In the genomic region with DNA sequence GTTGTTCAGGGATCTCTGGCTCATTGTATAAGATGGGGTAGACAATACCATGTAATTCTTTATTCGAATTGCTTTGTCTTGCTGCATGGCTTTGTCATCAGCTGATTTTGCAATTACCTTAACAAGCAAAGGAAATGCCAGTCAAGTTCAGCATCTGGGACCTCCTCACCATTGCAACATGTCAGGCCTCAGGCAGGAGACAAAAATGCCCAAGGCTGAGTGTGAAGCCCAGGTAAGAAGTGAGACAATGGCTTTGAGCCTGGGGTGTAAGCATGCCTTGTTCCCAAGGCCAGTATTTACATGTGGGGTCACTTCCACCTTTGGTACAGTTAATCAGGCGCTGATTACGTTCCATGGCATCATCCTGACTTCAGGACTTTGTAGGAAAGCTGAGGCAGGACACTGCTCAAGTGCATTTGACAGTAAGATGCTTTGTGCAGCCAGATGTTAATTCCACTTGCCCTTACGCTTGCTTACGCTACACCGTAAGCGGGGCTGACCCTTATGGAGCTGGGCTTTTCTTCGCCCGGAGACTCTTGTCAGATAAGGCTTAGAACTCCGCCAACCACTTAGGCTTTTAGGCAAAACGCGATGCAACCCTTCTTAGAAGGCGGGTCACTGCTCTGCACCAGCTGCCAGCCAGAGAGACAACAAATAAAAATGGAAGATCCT, we compare ENCODE assay signal across 7 cellular contexts. TPM values are rescaled to one million over a fixed set of nuclear protein-coding genes. Genes with fewer than 3 reads are reported as not detected.
DNase-seq lines count a peak whose midpoint lies in the region; ATAC-seq and TF ChIP-seq lines count a peak whose summit lies in the region.

No MANE protein-coding gene starts in this region.

- H3K4me1 ChIP-seq in OCI-LY7 (ENCODE audit: insufficient read depth, low read length, poor library complexity, severe bottlenecking) = peaks cover 33% of the 10 kb centered on the region
- peaks cover 3% of the 10 kb centered on the region for H3K4me1 ChIP-seq in parathyroid adenoma

- H3K4me2 ChIP-seq in OCI-LY7 (ENCODE audit: low read length) (peak overlapping the region; percentile 97), parathyroid adenoma (ENCODE audit: low read length) (peak overlapping the region; percentile 98)

- intact Hi-C loops in OCI-LY7 (cut with micrococcal nuclease; ENCODE audit: unreplicated experiment) = loop anchor here (2.0 to 10.0 kb wide), 3 partner anchors 518 to 1758 kb away; a partner anchor contains a TSS

- peaks cover 11% of the 10 kb centered on the region; the same call in 1 of the 2 replicates for H4K20me1 ChIP-seq in OCI-LY7 (ENCODE audit: insufficient read depth, low read length)

- no peak overlapping the region for H3K9ac ChIP-seq in parathyroid adenoma

- H3K79me2 ChIP-seq in OCI-LY7 (ENCODE audit: insufficient read depth, low read depth, low read length) (peaks cover 12% of the 10 kb centered on the region; the same call in 1 of the 2 replicates), parathyroid adenoma (no peaks in the 10 kb centered on the region)

- ATAC-seq in GM19351 (IDR thresholded peaks at IDR 0.05; ENCODE audit: unreplicated experiment) = peak; percentile 0
- ATAC-seq in HG02623 (IDR thresholded peaks at IDR 0.05; ENCODE audit: unreplicated experiment) = no peak

- TF ChIP-seq CTCF in OCI-LY7 (conservative IDR thresholded peaks at IDR 0.05; ENCODE audit: low read length) = no peak
- no peak for TF ChIP-seq CTCF in epithelial cell of proximal tubule (conservative IDR thresholded peaks at IDR 0.05; ENCODE audit: low read depth, low read length)
- TF ChIP-seq CTCF in parathyroid adenoma (IDR thresholded peaks at IDR 0.05) = no peak

- H3K4me3 ChIP-seq in OCI-LY7 (ENCODE audit: low read depth, low read length, poor library complexity, severe bottlenecking) (peak overlapping the region; percentile 64), epithelial cell of proximal tubule (ENCODE audit: low read depth, low read length) (peak overlapping the region; percentile 91), parathyroid adenoma (ENCODE audit: low read depth, low read length) (peak overlapping the region; percentile 97)

- CTCF ChIA-PET in OCI-LY7 (lab: Charles Lee; ENCODE audit: unreplicated experiment) = interaction anchor here (0.6 to 1.4 kb wide), 2 partner anchors 17 to 1595 kb away, joined by 3 to 5 read pairs; no protein-coding TSS in a partner anchor

- H3K36me3 ChIP-seq in OCI-LY7 (ENCODE audit: insufficient read depth, low read length) (peaks cover 18% of the 10 kb centered on the region; the same call in 1 of the 2 replicates), parathyroid adenoma (ENCODE audit: control insufficient read depth, insufficient read depth, low read length) (no peaks in the 10 kb centered on the region)

- H2AFZ ChIP-seq in OCI-LY7 (ENCODE audit: low read length) (peak overlapping the region; percentile 99), parathyroid adenoma (peak overlapping the region; percentile 76)

- DNase-seq in OCI-LY7 (ENCODE audit: low spot score) (no peak), epithelial cell of proximal tubule (ENCODE audit: low read depth) (peak; percentile 6), KG1 (lab: John Stamatoyannopoulos, UW) (no peak), NCI-H2196 (lab: John Stamatoyannopoulos, UW; ENCODE audit: unreplicated experiment) (no peak)

- H3K9me2 ChIP-seq in OCI-LY7 (ENCODE audit: insufficient read depth, low read length) = no peaks in the 10 kb centered on the region

- H3K27ac ChIP-seq in OCI-LY7 (ENCODE audit: low read depth, low read length, poor library complexity, severe bottlenecking) (peak overlapping the region; percentile 50), parathyroid adenoma (peak overlapping the region; percentile 84)

- H3K27me3 ChIP-seq in parathyroid adenoma (ENCODE audit: control insufficient read depth, insufficient read depth, low read length) = no peaks in the 10 kb centered on the region

- H3K9me3 ChIP-seq in OCI-LY7 (ENCODE audit: low read length) (no peaks in the 10 kb centered on the region), parathyroid adenoma (ENCODE audit: control insufficient read depth, low read length) (no peaks in the 10 kb centered on the region)

- POLR2A ChIA-PET in OCI-LY7 (lab: Charles Lee) = interaction anchor here (0.5 to 1.4 kb wide), 13 partner anchors 11 to 1757 kb away, joined by 3 to 8 read pairs (median 3); no protein-coding TSS in a partner anchor

- BruUV-seq in OCI-LY7 (replicated peaks; lab: Mats Ljungman, UMichigan) = no TSS peak

RNA-seq across cellular contexts. Expression of a gene that starts 1.5 kb away (rescaled TPM):
- total RNA-seq in OCI-LY7 (2014; rRNA removed; shearing (Covaris generic)) = 15.8 and 22.5 TPM in 2 replicates
- total RNA-seq in OCI-LY7 (2022) (17.0 and 18.9 TPM in 2 replicates), epithelial cell of proximal tubule (3.3 and 4.6 TPM in 2 replicates)
